In genomic region chr12:2011641-2012607, GRCh38 we compare ENCODE assay signal across 22 cellular contexts. TPM values are rescaled to one million over a fixed set of nuclear protein-coding genes. Genes with fewer than 3 reads are reported as not detected.
DNase-seq lines count a peak whose midpoint lies in the region; ATAC-seq and TF ChIP-seq lines count a peak whose summit lies in the region.
"Had no signal": no experiment of that assay in that cellular context is flagged by ENCODE, and none has a peak within 500 bp of the region (broad histone marks: within the 10 kb centered on the region; RNA-seq: fewer than 3 reads in every experiment).

No MANE protein-coding gene starts in this region.

- no peaks in the 10 kb centered on the region for H3K9me3 Mint-ChIP-seq in progenitor cell of endocrine pancreas (ENCODE audit: low read depth)
- H3K9me3 Mint-ChIP-seq: activated CD4-positive, alpha-beta memory T cell treated with anti-CD3 and anti-CD28 coated beads, Interleukin-2, amount 10 ng/mL, durations not matched to agents 7 days and 5 days; activated naive CD8-positive, alpha-beta T cell treated with anti-CD3 and anti-CD28 coated beads, Interleukin-2, amount 10 ng/mL, durations not matched to agents 7 days and 5 days; activated T-helper 1 cell treated with anti-CD3 and anti-CD28 coated beads, Interleukin-12 subunit alpha, Interleukin-12 subunit beta, Interleukin-2, Interleukin-4 antibody, amounts not matched to agents 30 ng/mL and 10 ng/mL and 1 ng/mL, durations not matched to agents 14 hours and 24 hours and 36 hours; stimulated activated naive B cell treated with anti-CD40 and anti-IgM and Interleukin-4, amounts not matched to agents 10 μg/mL and 1 μg/mL and 100 μg/mL, for 72 hours had no signal

- no peak overlapping the region for H3K4me3 ChIP-seq in fibroblast of villous mesenchyme (ENCODE audit: low read depth, low read length)
- H3K4me3 ChIP-seq: BLaER1, PC-9, upper lobe of left lung had no signal

- peaks cover 23% of the 10 kb centered on the region for H3K27me3 ChIP-seq in foreskin keratinocyte
- H3K27me3 ChIP-seq: BLaER1, upper lobe of left lung had no signal

- no peaks in the 10 kb centered on the region for H3K36me3 Mint-ChIP-seq in progenitor cell of endocrine pancreas (ENCODE audit: insufficient read depth)
- H3K36me3 Mint-ChIP-seq: activated naive CD8-positive, alpha-beta T cell treated with anti-CD3 and anti-CD28 coated beads, Interleukin-2, amount 10 ng/mL, durations not matched to agents 7 days and 5 days; stimulated activated naive B cell treated with anti-CD40 and anti-IgM and Interleukin-4, amounts not matched to agents 10 μg/mL and 1 μg/mL and 100 μg/mL, for 72 hours had no signal

- TF ChIP-seq CTCF in fibroblast of villous mesenchyme (IDR thresholded peaks at IDR 0.05; ENCODE audit: insufficient read depth, low read depth, low read length) = no peak
- peak; percentile 41 for TF ChIP-seq CTCF in progenitor cell of endocrine pancreas (IDR thresholded peaks at IDR 0.05; ENCODE audit: unreplicated experiment)
- no peak for TF ChIP-seq CTCF in foreskin keratinocyte (conservative IDR thresholded peaks at IDR 0.05)

- no peak overlapping the region for H3K4me3 Mint-ChIP-seq in progenitor cell of endocrine pancreas (ENCODE audit: low read depth)
- H3K4me3 Mint-ChIP-seq: activated CD4-positive, alpha-beta memory T cell treated with anti-CD3 and anti-CD28 coated beads, Interleukin-2, amount 10 ng/mL, durations not matched to agents 7 days and 5 days; activated naive CD8-positive, alpha-beta T cell treated with anti-CD3 and anti-CD28 coated beads, Interleukin-2, amount 10 ng/mL, durations not matched to agents 7 days and 5 days; activated T-helper 1 cell treated with anti-CD3 and anti-CD28 coated beads, Interleukin-12 subunit alpha, Interleukin-12 subunit beta, Interleukin-2, Interleukin-4 antibody, amounts not matched to agents 30 ng/mL and 10 ng/mL and 1 ng/mL, durations not matched to agents 14 hours and 24 hours and 36 hours; stimulated activated naive B cell treated with anti-CD40 and anti-IgM and Interleukin-4, amounts not matched to agents 10 μg/mL and 1 μg/mL and 100 μg/mL, for 72 hours had no signal

- no peak overlapping the region for H3K27ac ChIP-seq in foreskin keratinocyte
- H3K27ac ChIP-seq: 22Rv1, BLaER1, parathyroid adenoma, PC-9 had no signal

- DNase-seq in DMS153 (lab: John Stamatoyannopoulos, UW) = peak; percentile 56
- no peak for DNase-seq in DMS153 treated with DMSO at 0.1 percent for 48 hours (lab: John Stamatoyannopoulos, UW; ENCODE audit: unreplicated experiment)
- peak; percentile 33 for DNase-seq in NCI-H2029 treated with DMSO at 0.1 percent for 48 hours (lab: John Stamatoyannopoulos, UW)
- peak; percentile 43 for DNase-seq in fibroblast of villous mesenchyme (ENCODE audit: low read depth)
- DNase-seq in progenitor cell of endocrine pancreas (ENCODE audit: low spot score, unreplicated experiment) = no peak
- no peak for DNase-seq in foreskin keratinocyte
- no peak for DNase-seq in NCI-H510A (lab: John Stamatoyannopoulos, UW)
- DNase-seq: activated CD4-positive, alpha-beta memory T cell treated with anti-CD3 and anti-CD28 coated beads, Interleukin-2, amount 10 ng/mL, durations not matched to agents 7 days and 5 days; activated naive CD8-positive, alpha-beta T cell treated with anti-CD3 and anti-CD28 coated beads, Interleukin-2, amount 10 ng/mL, durations not matched to agents 7 days and 5 days; hippocampal formation; left colon; NCI-H510A treated with DMSO at 0.1 percent for 48 hours; stimulated activated CD4-positive, alpha-beta T cell treated with anti-CD3 and anti-CD28 coated beads, Interleukin-12 subunit alpha, Interleukin-12 subunit beta, amount 100 ng/mL, for 4 hours; stimulated activated naive B cell treated with anti-CD40 and anti-IgM and Interleukin-4, amounts not matched to agents 10 μg/mL and 1 μg/mL and 100 μg/mL, for 72 hours; upper lobe of left lung had no signal

- H3K4me1 Mint-ChIP-seq in progenitor cell of endocrine pancreas (ENCODE audit: low read depth) = peaks cover 24% of the 10 kb centered on the region

- H3K27ac Mint-ChIP-seq in progenitor cell of endocrine pancreas = no peak overlapping the region
- H3K27ac Mint-ChIP-seq: activated CD4-positive, alpha-beta memory T cell treated with anti-CD3 and anti-CD28 coated beads, Interleukin-2, amount 10 ng/mL, durations not matched to agents 7 days and 5 days; activated naive CD8-positive, alpha-beta T cell treated with anti-CD3 and anti-CD28 coated beads, Interleukin-2, amount 10 ng/mL, durations not matched to agents 7 days and 5 days; activated T-helper 1 cell treated with anti-CD3 and anti-CD28 coated beads, Interleukin-12 subunit alpha, Interleukin-12 subunit beta, Interleukin-2, Interleukin-4 antibody, amounts not matched to agents 30 ng/mL and 10 ng/mL and 1 ng/mL, durations not matched to agents 14 hours and 24 hours and 36 hours; stimulated activated naive B cell treated with anti-CD40 and anti-IgM and Interleukin-4, amounts not matched to agents 10 μg/mL and 1 μg/mL and 100 μg/mL, for 72 hours had no signal

- no peak for ATAC-seq in HG03196 (IDR thresholded peaks at IDR 0.05; ENCODE audit: unreplicated experiment)
- ATAC-seq in foreskin keratinocyte = no peak
- ATAC-seq: left colon; SK-N-SH treated with all-trans-retinoic acid at 6 μM for 48 hours; stimulated activated naive B cell treated with anti-CD40 and anti-IgM and Interleukin-4, amounts not matched to agents 10 μg/mL and 1 μg/mL and 100 μg/mL, for 72 hours had no signal

- H3K27me3 Mint-ChIP-seq in progenitor cell of endocrine pancreas = no peaks in the 10 kb centered on the region
- H3K27me3 Mint-ChIP-seq: activated CD4-positive, alpha-beta memory T cell treated with anti-CD3 and anti-CD28 coated beads, Interleukin-2, amount 10 ng/mL, durations not matched to agents 7 days and 5 days had no signal

- H3K4me1 ChIP-seq in foreskin keratinocyte = no peaks in the 10 kb centered on the region
- H3K4me1 ChIP-seq: BLaER1 had no signal

RNA-seq across cellular contexts. Expression of gene DCP1B, which starts 7.7 kb away (rescaled TPM):
- 9.3 and 17.7 TPM in 2 replicates for total RNA-seq in fibroblast of villous mesenchyme
- total RNA-seq in progenitor cell of endocrine pancreas = 31.5 and 32.6 TPM in 2 replicates
- total RNA-seq in foreskin keratinocyte = 7.4 and 7.9 TPM in 2 replicates
- 6.6 and 6.8 TPM in 2 replicates for polyA plus RNA-seq in foreskin keratinocyte

RNA-seq across cellular contexts. Expression of gene CACNA1C, which starts 40.9 kb away (rescaled TPM):
- total RNA-seq in fibroblast of villous mesenchyme (11.7 and 14.8 TPM in 2 replicates), progenitor cell of endocrine pancreas (11.7 and 13.5 TPM in 2 replicates), foreskin keratinocyte (not detected in 2 replicates)
- not detected in 2 replicates for polyA plus RNA-seq in foreskin keratinocyte
- total RNA-seq: PC-9 had no signal

Comparison
In these comparisons a context has a peak if more than half of its experiments do, and no peak if none do; other contexts are left out.
1. DNase-seq: peak in DMS153 (single experiment), NCI-H2029 treated with DMSO at 0.1 percent for 48 hours (single experiment) and fibroblast of villous mesenchyme (single experiment); none in DMS153 treated with DMSO at 0.1 percent for 48 hours (single experiment), progenitor cell of endocrine pancreas (single experiment), foreskin keratinocyte (0 of 2) and NCI-H510A (single experiment).
2. RNA of gene CACNA1C, which starts 40.9 kb away (total RNA-seq): 11.7 to 13.5 TPM in progenitor cell of endocrine pancreas and 11.7 to 14.8 TPM in fibroblast of villous mesenchyme; not detected in foreskin keratinocyte; every median in the first group is over 10 times any median in the second.